Comparison of ENCODE assay signal across 1 cellular context in genomic region chr9:112180387-112180881, GRCh38.
TF ChIP-seq lines count a peak whose summit lies in the region.

No MANE protein-coding gene starts in this region.

TF ChIP-seq in IMR-90, 13 proteins besides CTCF, POLR2A, EP300 and RAD21:
- TF ChIP-seq USF2 (IDR thresholded peaks at IDR 0.05; ENCODE audit: low read depth, low read length), result no peak
